ENCODE assay signal across 14 cellular contexts in the genomic region with DNA sequence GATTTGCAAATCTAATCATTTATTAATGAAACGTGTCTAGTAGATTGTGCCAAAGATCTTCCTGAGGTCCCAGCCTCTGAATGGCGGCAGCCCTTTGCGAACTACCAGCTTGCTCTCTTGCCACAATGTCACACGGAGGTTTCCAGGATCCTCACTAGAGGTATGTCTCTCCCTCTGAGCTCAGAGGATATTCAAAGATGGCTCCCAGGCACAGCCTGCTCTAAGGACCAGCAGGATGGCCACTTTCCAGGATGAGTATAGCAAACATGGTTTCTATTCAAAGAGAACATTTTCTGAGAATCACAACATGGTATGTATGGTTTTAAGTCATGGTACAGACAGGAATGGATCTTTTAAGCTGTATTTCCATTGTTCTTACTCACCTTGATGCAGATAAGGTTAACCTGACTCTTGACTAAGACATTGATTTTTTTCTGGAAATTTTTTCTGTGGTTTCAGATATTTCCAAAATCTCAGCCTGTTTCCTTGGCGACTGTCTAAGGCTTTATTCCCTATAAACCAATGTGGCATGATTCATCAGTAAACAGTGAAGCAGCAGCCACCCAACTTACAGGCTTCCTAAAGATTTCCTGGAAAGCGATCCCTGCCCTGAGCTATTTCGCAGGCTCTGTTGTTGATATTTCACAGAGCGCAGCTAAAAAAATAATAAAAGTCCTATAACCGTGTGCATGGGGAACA. TPM values are rescaled to one million over a fixed set of nuclear protein-coding genes. Genes with fewer than 3 reads are reported as not detected.
A peak's percentile ranks its signal among the peaks of the same experiment; 100 is the strongest.
DNase-seq lines count a peak whose midpoint lies in the region; ATAC-seq, FAIRE-seq and TF ChIP-seq lines count a peak whose summit lies in the region.
"Had no signal": no experiment of that assay in that cellular context is flagged by ENCODE, and none has a peak within 500 bp of the region (broad histone marks: within the 10 kb centered on the region; RNA-seq: fewer than 3 reads in every experiment).

No MANE protein-coding gene starts in this region.

- no peak overlapping the region for H3K4me3 Mint-ChIP-seq in MCF 10A (ENCODE audit: unreplicated experiment)

- intact Hi-C loops in MCF 10A (cut with micrococcal nuclease) (no loop called here), breast epithelium (cut with DNase I; ENCODE audit: low total_unique reads) (no loop called here)

- POLR2A ChIA-PET in MCF 10A (lab: Yijun Ruan, JAX) = interaction anchor here (0.7 to 2.3 kb wide), 7 partner anchors 17 to 171 kb away, joined by 3 to 19 read pairs (median 4); a partner anchor contains a TSS

- no peaks in the 10 kb centered on the region for H3K9me3 Mint-ChIP-seq in MCF 10A (ENCODE audit: unreplicated experiment)

- no TSS peak for BruUV-seq in MCF 10A (replicated peaks; lab: Mats Ljungman, UMichigan)

- no peak for FAIRE-seq in urothelium cell line (lab: Jason Lieb, UNC)
- FAIRE-seq: A204.1 had no signal

- TF ChIP-seq CTCF in MCF 10A (IDR thresholded peaks at IDR 0.05; ENCODE audit: unreplicated experiment) = no peak
- TF ChIP-seq CTCF in breast epithelium (IDR thresholded peaks at IDR 0.05) = no peak

- peak; percentile 68 for DNase-seq in MCF 10A (ENCODE audit: unreplicated experiment)
- DNase-seq in breast epithelium (ENCODE audit: low spot score in 2 of 2) = no peak
- peak; percentile 78 for DNase-seq in adipocyte (ENCODE audit: low read depth)
- peak; percentile 62 for DNase-seq in fibroblast of the conjunctiva (ENCODE audit: low read depth)
- DNase-seq in urothelium cell line (ENCODE audit: low spot score) = peak; percentile 35
- DNase-seq in activated gamma-delta T cell (lab: John Stamatoyannopoulos, UW) = no peak
- DNase-seq: erythroblast, NCI-H1092, ovary, T-helper 2 cell had no signal

- no peaks in the 10 kb centered on the region for H3K36me3 Mint-ChIP-seq in MCF 10A (ENCODE audit: insufficient read depth, unreplicated experiment)

- ATAC-seq in GM21381 (IDR thresholded peaks at IDR 0.05; ENCODE audit: unreplicated experiment) (no peak), GM18517 (IDR thresholded peaks at IDR 0.05; ENCODE audit: unreplicated experiment) (no peak)

- no peak for TF ChIP-seq POLR2A in breast epithelium (IDR thresholded peaks at IDR 0.05)

- H3K4me3 ChIP-seq in breast epithelium (no peak overlapping the region), adipocyte (ENCODE audit: low read length) (no peak overlapping the region)
- H3K4me3 ChIP-seq: ovary, tibial nerve had no signal

- H3K27me3 ChIP-seq in breast epithelium (no peaks in the 10 kb centered on the region), adipocyte (replicated peaks; ENCODE audit: control insufficient read depth, insufficient read depth, low read length) (no peaks in the 10 kb centered on the region)
- H3K27me3 ChIP-seq: ovary, tibial nerve had no signal

- H3K27ac Mint-ChIP-seq in MCF 10A (ENCODE audit: low read depth, unreplicated experiment) = no peak overlapping the region

- no peak overlapping the region for H3K27ac ChIP-seq in breast epithelium
- H3K27ac ChIP-seq: ovary, tibial nerve had no signal

- no peaks in the 10 kb centered on the region for H3K4me1 ChIP-seq in breast epithelium
- peaks cover 9% of the 10 kb centered on the region for H3K4me1 ChIP-seq in adipocyte (ENCODE audit: control insufficient read depth, insufficient read depth, low read length)

- H3K4me1 Mint-ChIP-seq in MCF 10A (ENCODE audit: insufficient read depth, unreplicated experiment) = peaks cover 10% of the 10 kb centered on the region

- H3K9me3 ChIP-seq in breast epithelium (no peaks in the 10 kb centered on the region), adipocyte (ENCODE audit: control insufficient read depth, low read length) (no peaks in the 10 kb centered on the region)
- H3K9me3 ChIP-seq: ovary, tibial nerve had no signal

- H3K9ac ChIP-seq in adipocyte (ENCODE audit: low read length) = no peak overlapping the region

- H3K36me3 ChIP-seq in breast epithelium (no peaks in the 10 kb centered on the region), adipocyte (ENCODE audit: control insufficient read depth, insufficient read depth, low read length, severe bottlenecking) (no peaks in the 10 kb centered on the region)
- H3K36me3 ChIP-seq: ovary, tibial nerve had no signal

- CTCF ChIA-PET in MCF 10A (lab: Yijun Ruan, JAX) = interaction anchor here (0.6 to 1.5 kb wide), 7 partner anchors 11 to 254 kb away, joined by 3 to 4 read pairs (median 3); no protein-coding TSS in a partner anchor

- no peaks in the 10 kb centered on the region for H3K27me3 Mint-ChIP-seq in MCF 10A (ENCODE audit: insufficient read depth, unreplicated experiment)

RNA-seq across cellular contexts. Expression of a gene that starts 54.1 kb away (rescaled TPM):
- total RNA-seq in MCF 10A (2022) = 40.1 and 51.8 TPM in 2 replicates
- 10 to 100 TPM; 21.0 to 40.7 (median 37.3) TPM for total RNA-seq in breast epithelium

Comparison
In these comparisons a context has a peak if more than half of its experiments do, and no peak if none do; other contexts are left out.
1. DNase-seq: peak in MCF 10A (single experiment), adipocyte (single experiment), fibroblast of the conjunctiva (single experiment) and urothelium cell line (single experiment); none in breast epithelium (0 of 2) and activated gamma-delta T cell (single experiment).